Comparison of ENCODE assay signal across 14 cellular contexts in genomic region chr18:36348331-36348730, GRCh38. TPM values are rescaled to one million over a fixed set of nuclear protein-coding genes. Genes with fewer than 3 reads are reported as not detected.
DNase-seq lines count a peak whose midpoint lies in the region; TF ChIP-seq lines count a peak whose summit lies in the region.
"Had no signal": no experiment of that assay in that cellular context is flagged by ENCODE, and none has a peak within 500 bp of the region (broad histone marks: within the 10 kb centered on the region; RNA-seq: fewer than 3 reads in every experiment).

No MANE protein-coding gene starts in this region.

- H3K36me3 ChIP-seq in esophagus muscularis mucosa (no peaks in the 10 kb centered on the region), osteoblast (ENCODE audit: insufficient read depth, low read length) (no peaks in the 10 kb centered on the region), tibial artery (no peaks in the 10 kb centered on the region)
- H3K36me3 ChIP-seq: BE2C had no signal

- H3K4me1 ChIP-seq in esophagus muscularis mucosa (peaks cover 7 to 16% (median 7%) of the 10 kb centered on the region in 4 donors), osteoblast (ENCODE audit: insufficient read depth, low read length) (peaks cover 23% of the 10 kb centered on the region), tibial artery (peaks cover 0 to 44% (median 20%) of the 10 kb centered on the region in 4 donors)
- H3K4me1 ChIP-seq: BE2C had no signal

- peaks cover 15% of the 10 kb centered on the region for H3K79me2 ChIP-seq in osteoblast (ENCODE audit: insufficient read depth, low read length)

- H3K4me3 Mint-ChIP-seq in HFFc6: no peak overlapping the region
- H3K4me3 Mint-ChIP-seq: CD4-positive, alpha-beta memory T cell had no signal

- H3K27ac ChIP-seq in VCaP: peak overlapping the region; percentile 97
- H3K27ac ChIP-seq in esophagus muscularis mucosa (replicated peaks in 1 of 4): no peak overlapping the region
- H3K27ac ChIP-seq in osteoblast (ENCODE audit: low read depth, low read length): peak overlapping the region; percentile 56
- peak overlapping the region; percentile 64 to 74 for H3K27ac ChIP-seq in tibial artery
- H3K27ac ChIP-seq: C4-2B, GM23248 had no signal

- no peaks in the 10 kb centered on the region for H3K9me3 Mint-ChIP-seq in HFFc6
- H3K9me3 Mint-ChIP-seq: CD4-positive, alpha-beta memory T cell had no signal

- H3K27me3 ChIP-seq in esophagus muscularis mucosa (no peaks in the 10 kb centered on the region), osteoblast (ENCODE audit: insufficient read depth, low read length) (no peaks in the 10 kb centered on the region), tibial artery (no peaks in the 10 kb centered on the region)
- H3K27me3 ChIP-seq: BE2C had no signal

- intact Hi-C loops in esophagus muscularis mucosa (cut with DNase I): no loop called here
- intact Hi-C loops in tibial artery (cut with DNase I; ENCODE audit: low total_unique reads): no loop called here

- H3K4me3 ChIP-seq in esophagus muscularis mucosa (no peak overlapping the region), osteoblast (ENCODE audit: insufficient read depth, low read length) (no peak overlapping the region), tibial artery (no peak overlapping the region)
- H3K4me3 ChIP-seq: A549, GM23248 had no signal

- H3K27me3 Mint-ChIP-seq in HFFc6 (ENCODE audit: insufficient read depth): peaks cover 2% of the 10 kb centered on the region

- H2AFZ ChIP-seq in osteoblast (ENCODE audit: low read length): no peak overlapping the region
- H2AFZ ChIP-seq: GM23248 had no signal

- peaks cover 7% of the 10 kb centered on the region for H3K36me3 Mint-ChIP-seq in HFFc6 (ENCODE audit: low read depth)
- H3K36me3 Mint-ChIP-seq: CD4-positive, alpha-beta memory T cell had no signal

- WGBS in esophagus muscularis mucosa: 81% methylated on average over 3 of the region's 3 CpGs

- TF ChIP-seq POLR2A in esophagus muscularis mucosa (IDR thresholded peaks at IDR 0.05; ENCODE audit: low read depth): no peak

- no peak for TF ChIP-seq EP300 in esophagus muscularis mucosa (IDR thresholded peaks at IDR 0.05)

- no peak overlapping the region for H3K27ac Mint-ChIP-seq in HFFc6
- H3K27ac Mint-ChIP-seq: CD4-positive, alpha-beta memory T cell had no signal

- H3K9me3 ChIP-seq in esophagus muscularis mucosa: no peaks in the 10 kb centered on the region
- no peaks in the 10 kb centered on the region for H3K9me3 ChIP-seq in osteoblast (ENCODE audit: low read depth, low read length)
- no peaks in the 10 kb centered on the region for H3K9me3 ChIP-seq in tibial artery
- H3K9me3 ChIP-seq: A549, BE2C had no signal

- DNase-seq in esophagus muscularis mucosa (ENCODE audit: extremely low spot score) (peak; percentile 91), osteoblast (ENCODE audit: insufficient read length, low spot score, missing footprints) (no peak), tibial artery (no peak), HFFc6 (no peak), NAMALWA (ENCODE audit: low spot score) (no peak), HuH-7.5 (ENCODE audit: low spot score) (no peak)
- DNase-seq: BE2C; CD4-positive, alpha-beta memory T cell; DMS79; GM23248; H7 had no signal

- H3K4me2 ChIP-seq in osteoblast (ENCODE audit: insufficient read depth, low read length): no peak overlapping the region

- H4K20me1 ChIP-seq in osteoblast (ENCODE audit: insufficient read depth, low read length): no peaks in the 10 kb centered on the region

- H3K4me1 Mint-ChIP-seq in HFFc6 (ENCODE audit: low read depth): peaks cover 53% of the 10 kb centered on the region
- H3K4me1 Mint-ChIP-seq: CD4-positive, alpha-beta memory T cell had no signal

- TF ChIP-seq CTCF in VCaP (conservative IDR thresholded peaks at IDR 0.05): no peak
- no peak for TF ChIP-seq CTCF in esophagus muscularis mucosa (IDR thresholded peaks at IDR 0.05)
- TF ChIP-seq CTCF in osteoblast (IDR thresholded peaks at IDR 0.05; ENCODE audit: extremely low read depth, low read depth, low read length): no peak
- no peak for TF ChIP-seq CTCF in tibial artery (IDR thresholded peaks at IDR 0.05)
- no peak for TF ChIP-seq CTCF in HFFc6 (IDR thresholded peaks at IDR 0.05)

RNA-seq across cellular contexts. Expression of gene FHOD3, which starts 50.8 kb away (rescaled TPM):
- total RNA-seq in esophagus muscularis mucosa (10 to 100 TPM; 24.1 to 51.4 (median 33.8) TPM), osteoblast (13.0 and 17.4 TPM in 2 replicates)
- total RNA-seq in HFFc6 (2021; fragmentation: NEBNext Ultra II Directional; extraction: Animal tissue kit (Norgen Biotek cat#: 25700)): 10 to 100 TPM; 32.8 to 67.6 (median 61.4) TPM
- total RNA-seq: CD4-positive, alpha-beta memory T cell had no signal

Comparison
In these comparisons a context has a peak if more than half of its experiments do, and no peak if none do; other contexts are left out.
1. H3K27ac ChIP-seq: peak in VCaP (single experiment), osteoblast (single experiment) and tibial artery (2 of 2); none in esophagus muscularis mucosa (0 of 4).